ENCODE assay signal across 16 cellular contexts in genomic region chr2:204776781-204777559, GRCh38.
DNase-seq lines count a peak whose midpoint lies in the region; ATAC-seq and TF ChIP-seq lines count a peak whose summit lies in the region.
"Had no signal": no experiment of that assay in that cellular context is flagged by ENCODE, and none has a peak within 500 bp of the region (broad histone marks: within the 10 kb centered on the region; RNA-seq: fewer than 3 reads in every experiment).

No MANE protein-coding gene starts in this region.

- 89 to 91% methylated on average over 1 of the region's 1 CpG for WGBS in GM23248 (ENCODE audit: low coverage in 1 of 2, low lambda C conversion rate in 2 of 2, missing lambda C conversion rate in 2 of 2), 2 experiments

- H3K79me2 ChIP-seq in GM23248 (ENCODE audit: insufficient read depth) (no peaks in the 10 kb centered on the region), PC-3 (ENCODE audit: low read length) (no peaks in the 10 kb centered on the region)

- peak; percentile 31 for DNase-seq in GM23248
- DNase-seq in PC-3 = peak; percentile 6
- DNase-seq in dermis blood vessel endothelial cell = peak; percentile 6
- peak; percentile 20 for DNase-seq in skeletal muscle cell (ENCODE audit: low read depth)
- DNase-seq in NCI-H524 treated with DMSO at 0.1 percent for 48 hours (lab: John Stamatoyannopoulos, UW) = no peak
- no peak for DNase-seq in foreskin keratinocyte
- DNase-seq: activated CD4-positive, alpha-beta T cell treated with anti-CD3 and anti-CD28 coated beads for 4 hours; activated naive CD4-positive, alpha-beta T cell; effector CD8-positive, alpha-beta T cell; gastrocnemius medialis; Karpas-422; left ventricle myocardium superior; NCI-H146; tibial artery had no signal

- no peak overlapping the region for H3K27ac ChIP-seq in GM23248
- no peak overlapping the region for H3K27ac ChIP-seq in PC-3 (ENCODE audit: low read length)
- H3K27ac ChIP-seq in foreskin keratinocyte = no peak overlapping the region
- H3K27ac ChIP-seq: gastrocnemius medialis, tibial artery had no signal

- H3F3A ChIP-seq in GM23248 (ENCODE audit: insufficient read depth) = no peaks in the 10 kb centered on the region; the same call in 1 of the 2 replicates
- no peaks in the 10 kb centered on the region for H3F3A ChIP-seq in PC-3 (ENCODE audit: low read length, unreplicated experiment)

- no peaks in the 10 kb centered on the region for H3K9me3 ChIP-seq in GM23248 (ENCODE audit: low read depth)
- no peaks in the 10 kb centered on the region for H3K9me3 ChIP-seq in PC-3 (ENCODE audit: low read length)
- H3K9me3 ChIP-seq: gastrocnemius medialis, tibial artery had no signal

- intact Hi-C loops in PC-3 (cut with micrococcal nuclease) = no loop called here

- H3K4me1 ChIP-seq in GM23248 (ENCODE audit: insufficient read depth) (no peaks in the 10 kb centered on the region), PC-3 (ENCODE audit: insufficient read depth, low read length) (no peaks in the 10 kb centered on the region), foreskin keratinocyte (no peaks in the 10 kb centered on the region)

- H3K27me3 ChIP-seq in GM23248 (replicated peaks; ENCODE audit: insufficient read depth) (no peaks in the 10 kb centered on the region), PC-3 (ENCODE audit: low read length) (no peaks in the 10 kb centered on the region), foreskin keratinocyte (no peaks in the 10 kb centered on the region)
- H3K27me3 ChIP-seq: gastrocnemius medialis, tibial artery had no signal

- H3K9me2 ChIP-seq in GM23248 (ENCODE audit: insufficient read depth) (no peaks in the 10 kb centered on the region), PC-3 (replicated peaks; ENCODE audit: low read length) (no peaks in the 10 kb centered on the region)

- no peak overlapping the region for H3K4me2 ChIP-seq in GM23248 (ENCODE audit: unreplicated experiment)
- no peak overlapping the region for H3K4me2 ChIP-seq in PC-3 (ENCODE audit: low read length)
- H3K4me2 ChIP-seq: smooth muscle cell had no signal

- CTCF ChIA-PET in PC-3 (lab: Charles Lee) = no interaction called here

- no TSS peak for BruUV-seq in PC-3 (replicated peaks; lab: Mats Ljungman, UMichigan)

- in situ Hi-C loops in GM23248 (cut with MboI) = no loop called here

- H3K9ac ChIP-seq in GM23248 (no peak overlapping the region), PC-3 (ENCODE audit: low read length) (no peak overlapping the region)

- no peak overlapping the region for H2AFZ ChIP-seq in GM23248
- H2AFZ ChIP-seq in PC-3 (ENCODE audit: low read length) = no peak overlapping the region

- no peaks in the 10 kb centered on the region for H4K20me1 ChIP-seq in GM23248 (ENCODE audit: insufficient read depth)
- no peaks in the 10 kb centered on the region for H4K20me1 ChIP-seq in PC-3 (ENCODE audit: low read length)

- H3K4me3 ChIP-seq in GM23248 = no peak overlapping the region
- no peak overlapping the region for H3K4me3 ChIP-seq in PC-3 (ENCODE audit: low read length)
- H3K4me3 ChIP-seq in skeletal muscle cell (ENCODE audit: low read depth, low read length) = no peak overlapping the region
- H3K4me3 ChIP-seq: gastrocnemius medialis, smooth muscle cell, tibial artery had no signal

- H3K36me3 ChIP-seq in GM23248 (ENCODE audit: low read depth) (no peaks in the 10 kb centered on the region), PC-3 (ENCODE audit: low read depth, low read length) (no peaks in the 10 kb centered on the region)
- H3K36me3 ChIP-seq: gastrocnemius medialis, tibial artery had no signal

- ATAC-seq in PC-3 = peak; percentile 53; the same call in 1 of the 2 replicates
- ATAC-seq in GM21528 (IDR thresholded peaks at IDR 0.05; ENCODE audit: low FRiP score, unreplicated experiment) = no peak
- no peak for ATAC-seq in foreskin keratinocyte
- ATAC-seq: gastrocnemius medialis, left ventricle myocardium superior had no signal

- TF ChIP-seq CTCF in PC-3 (conservative IDR thresholded peaks at IDR 0.05; ENCODE audit: low read depth, low read length) (no peak), foreskin keratinocyte (conservative IDR thresholded peaks at IDR 0.05) (no peak)

- POLR2A ChIA-PET in PC-3 (lab: Charles Lee; ENCODE audit: unreplicated experiment) = no interaction called here

Comparison
In these comparisons a context has a peak if more than half of its experiments do, and no peak if none do; other contexts are left out.
1. DNase-seq: peak in GM23248 (single experiment), PC-3 (single experiment), dermis blood vessel endothelial cell (single experiment) and skeletal muscle cell (single experiment); none in NCI-H524 treated with DMSO at 0.1 percent for 48 hours (single experiment) and foreskin keratinocyte (0 of 2).